8 cellular contexts compared by ENCODE assay signal in the genomic region with DNA sequence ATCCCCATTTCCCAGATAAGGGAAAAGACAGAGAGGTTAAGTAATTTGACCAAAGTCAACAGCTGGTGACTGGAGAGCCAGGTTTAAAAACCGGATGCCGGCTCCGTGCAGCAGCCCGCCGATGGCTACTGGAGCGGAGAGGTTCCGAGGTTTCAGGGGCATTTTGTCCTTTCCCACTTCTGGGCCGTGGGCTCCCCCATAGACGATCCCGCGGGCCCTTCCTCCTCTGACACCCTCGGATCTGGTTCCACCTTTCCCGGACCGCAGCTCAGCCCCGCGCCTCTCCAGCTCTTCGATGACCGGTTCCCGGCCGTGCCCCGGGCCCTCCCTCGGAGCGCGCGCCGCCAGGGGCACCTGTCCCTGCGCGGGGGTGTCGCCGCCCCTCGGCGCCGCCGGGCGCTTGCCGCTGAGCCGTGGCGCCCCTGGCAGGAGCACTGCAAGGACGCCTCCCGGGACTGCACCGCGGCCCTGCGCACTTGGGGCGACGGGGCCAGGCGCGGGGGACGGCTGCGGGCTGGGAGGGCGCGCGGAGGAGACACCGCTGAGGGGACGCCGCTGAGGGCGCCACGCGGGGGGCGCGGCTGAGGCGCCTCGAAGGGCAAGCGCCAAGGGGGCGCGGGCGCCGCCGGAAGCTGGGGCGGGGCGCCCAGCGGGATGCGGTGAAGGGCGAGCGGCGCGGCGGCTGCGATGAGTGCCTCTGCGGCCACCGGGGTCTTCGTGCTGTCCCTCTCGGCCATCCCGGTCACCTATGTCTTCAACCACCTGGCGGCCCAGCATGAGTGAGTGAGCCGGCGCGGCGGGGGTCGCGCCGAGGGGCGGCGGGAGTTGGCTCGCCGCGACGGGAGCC. TPM values are rescaled to one million over a fixed set of nuclear protein-coding genes. Genes with fewer than 3 reads are reported as not detected.
DNase-seq lines count a peak whose midpoint lies in the region; ATAC-seq, FAIRE-seq and TF ChIP-seq lines count a peak whose summit lies in the region.

A gene (plus strand): TSS at position 652 of the 847 bp plus-strand sequence. CDS start 36 bp downstream, at position 688.

- TF ChIP-seq CTCF in GM10248 (IDR thresholded peaks at IDR 0.05; ENCODE audit: control extremely low read depth, extremely low read depth, low read depth, missing control alignments) = no peak

- peak; percentile 36 for DNase-seq in GM10248 (ENCODE audit: extremely low spot score)
- DNase-seq in activated T-cell treated with anti-CD3 and anti-CD28 coated beads, Interleukin-2, amount 50 U/mL, for 1 hour = peak; percentile 21
- peak; percentile 34 to 44 for DNase-seq in frontal cortex (ENCODE audit: low spot score in 2 of 2)
- peak; percentile 15 for DNase-seq in occipital lobe (lab: John Stamatoyannopoulos, UW)
- no peak for DNase-seq in SK-N-DZ (ENCODE audit: low spot score)
- no peak for DNase-seq in NCI-H446 (lab: John Stamatoyannopoulos, UW)

- ATAC-seq in HG02759 (IDR thresholded peaks at IDR 0.05; ENCODE audit: unreplicated experiment) (peak; percentile 49), HG03135 (IDR thresholded peaks at IDR 0.05; ENCODE audit: unreplicated experiment) (no peak)

- FAIRE-seq in frontal cortex (lab: Jason Lieb, UNC) = no peak

- CTCF ChIA-PET in GM10248 (lab: Yijun Ruan, JAX) = interaction anchor here (1.0 to 2.2 kb wide), 3 partner anchors 8 to 21 kb away, joined by 3 to 6 read pairs (median 3); no protein-coding TSS in a partner anchor

- POLR2A ChIA-PET in GM10248 (lab: Yijun Ruan, JAX) = interaction anchor here (0.5 kb wide), 1 partner anchor 45 kb away, joined by 3 read pairs; no protein-coding TSS in a partner anchor

RNA-seq across cellular contexts. Expression of the gene that starts here (rescaled TPM):
- total RNA-seq in frontal cortex = 27.7 TPM
- total RNA-seq in occipital lobe = 20.1 TPM
- polyA plus RNA-seq in SK-N-DZ (2014; cell fraction: cytosol; rRNA removed) = 0.23 and 0.90 TPM in 2 replicates
- polyA plus RNA-seq in SK-N-DZ (2014; cell fraction: nucleus; rRNA removed) = 0.33 TPM in 1 of 2 replicates, not detected in the other

Comparison
In these comparisons a context has a peak if more than half of its experiments do, and no peak if none do; other contexts are left out.
1. DNase-seq: peak in GM10248 (single experiment), activated T-cell treated with anti-CD3 and anti-CD28 coated beads, Interleukin-2, amount 50 U/mL, for 1 hour (single experiment), frontal cortex (2 of 2) and occipital lobe (single experiment); none in SK-N-DZ (single experiment) and NCI-H446 (0 of 2).